8 cellular contexts compared by ENCODE assay signal in genomic region chr15:50424066-50424890, GRCh38. TPM values are rescaled to one million over a fixed set of nuclear protein-coding genes. Genes with fewer than 3 reads are reported as not detected.
A peak's percentile ranks its signal among the peaks of the same experiment; 100 is the strongest.
DNase-seq lines count a peak whose midpoint lies in the region; ATAC-seq and TF ChIP-seq lines count a peak whose summit lies in the region.

TSS of gene USP8 (plus strand) at chr15:50424405. CDS start at chr15:50439074, 14,669 bp downstream.

- H3K79me2 ChIP-seq in OCI-LY3 (ENCODE audit: low read length), result peaks cover 49% of the 10 kb centered on the region

- peak within 1 kb of the TSS; percentile 98 for H3K27ac Mint-ChIP-seq in endothelial cell (ENCODE audit: unreplicated experiment)
- H3K27ac Mint-ChIP-seq in mesothelial cell of epicardium, result peak within 1 kb of the TSS; percentile 98

- H3K4me1 ChIP-seq in OCI-LY3 (ENCODE audit: low read length), result peaks cover 12% of the 10 kb centered on the region

- H3K9me3 Mint-ChIP-seq in endothelial cell (ENCODE audit: unreplicated experiment) (no peaks in the 10 kb centered on the region), mesothelial cell of epicardium (no peaks in the 10 kb centered on the region)

- H3K27me3 Mint-ChIP-seq in endothelial cell (ENCODE audit: unreplicated experiment), result peaks cover 3% of the 10 kb centered on the region
- H3K27me3 Mint-ChIP-seq in mesothelial cell of epicardium (ENCODE audit: low read depth), result no peaks in the 10 kb centered on the region

- H3K9me3 ChIP-seq in OCI-LY3 (ENCODE audit: insufficient read depth, low read length), result no peaks in the 10 kb centered on the region

- H3K27me3 ChIP-seq in OCI-LY3 (ENCODE audit: low read depth, low read length), result no peaks in the 10 kb centered on the region

- peak within 1 kb of the TSS; percentile 61 for H3K27ac ChIP-seq in OCI-LY3 (ENCODE audit: low read length)

- H3K36me3 ChIP-seq in OCI-LY3 (replicated peaks; ENCODE audit: low read depth, low read length), result peaks cover 4% of the 10 kb centered on the region

- no peak for TF ChIP-seq CTCF in OCI-LY3 (IDR thresholded peaks at IDR 0.05; ENCODE audit: low read depth, low read length)
- no peak for TF ChIP-seq CTCF in endothelial cell (IDR thresholded peaks at IDR 0.05; ENCODE audit: unreplicated experiment)
- no peak for TF ChIP-seq CTCF in mesothelial cell of epicardium (IDR thresholded peaks at IDR 0.05; ENCODE audit: unreplicated experiment)

- H3K9ac ChIP-seq in OCI-LY3 (ENCODE audit: low read length), result peak within 1 kb of the TSS; percentile 82

- H2AFZ ChIP-seq in OCI-LY3 (ENCODE audit: low read depth, low read length), result peak within 1 kb of the TSS; percentile 88

- H4K20me1 ChIP-seq in OCI-LY3 (ENCODE audit: insufficient read depth, low read length), result peaks cover 12% of the 10 kb centered on the region

- DNase-seq in D341Med (ENCODE audit: low spot score), result peak; percentile 96
- peak; percentile 79 for DNase-seq in HuH-7 (ENCODE audit: low spot score)
- peak; percentile 97 for DNase-seq in activated CD8-positive, alpha-beta memory T cell treated with anti-CD3 and anti-CD28 coated beads, Interleukin-2, amount 50 U/mL, for 48 hours
- peak; percentile 95 for DNase-seq in endothelial cell (ENCODE audit: low spot score)
- DNase-seq in mesothelial cell of epicardium (ENCODE audit: low spot score in 2 of 2, unreplicated experiment in 2 of 2), result peak; percentile 89 to 95
- DNase-seq in stimulated activated CD8-positive, alpha-beta memory T cell treated with anti-CD3 and anti-CD28 coated beads, Interleukin-15, amount 100 ng/mL, for 48 hours (ENCODE audit: low read depth in 2 of 2), result peak; percentile 93 to 94

- peaks cover 5% of the 10 kb centered on the region for H3K36me3 Mint-ChIP-seq in endothelial cell (ENCODE audit: low read depth, unreplicated experiment)
- no peaks in the 10 kb centered on the region for H3K36me3 Mint-ChIP-seq in mesothelial cell of epicardium

- H3K4me2 ChIP-seq in OCI-LY3 (ENCODE audit: low read length), result peak within 1 kb of the TSS; percentile 95

- peak within 1 kb of the TSS; percentile 89 for H3K4me3 ChIP-seq in OCI-LY3 (ENCODE audit: low read length)

- H3K4me3 Mint-ChIP-seq in endothelial cell (ENCODE audit: unreplicated experiment) (peak within 1 kb of the TSS; percentile 97), mesothelial cell of epicardium (peak within 1 kb of the TSS; percentile 93)

- peak; percentile 90 for ATAC-seq in GM21515 (IDR thresholded peaks at IDR 0.05; ENCODE audit: unreplicated experiment)

- H3K4me1 Mint-ChIP-seq in endothelial cell (ENCODE audit: unreplicated experiment) (peaks cover 14% of the 10 kb centered on the region), mesothelial cell of epicardium (peaks cover 18% of the 10 kb centered on the region)

RNA-seq across cellular contexts. Expression of gene USP8, which starts in this region (rescaled TPM):
- total RNA-seq in endothelial cell (ENCODE audit: unreplicated experiment), result 50.4 TPM
- total RNA-seq in mesothelial cell of epicardium, result 55.9 to 61.6 TPM (median 56.1 TPM) in 3 replicates

Comparison
In these comparisons a context has a peak if more than half of its experiments do, and no peak if none do; other contexts are left out.
1. Peak in every context shown above with its lines: DNase-seq, ATAC-seq, H3K4me3 ChIP-seq and H3K27ac ChIP-seq.